ENCODE assay signal across 17 cellular contexts in genomic region chr5:75340714-75341478, GRCh38. TPM values are rescaled to one million over a fixed set of nuclear protein-coding genes. Genes with fewer than 3 reads are reported as not detected.
DNase-seq lines count a peak whose midpoint lies in the region; ATAC-seq and TF ChIP-seq lines count a peak whose summit lies in the region.
"Had no signal": no experiment of that assay in that cellular context is flagged by ENCODE, and none has a peak within 500 bp of the region (broad histone marks: within the 10 kb centered on the region; RNA-seq: fewer than 3 reads in every experiment).

No MANE protein-coding gene starts in this region.

- H3K4me3 Mint-ChIP-seq in MCF 10A (ENCODE audit: unreplicated experiment): peak overlapping the region; percentile 60
- H3K4me3 Mint-ChIP-seq in glutamatergic neuron (ENCODE audit: unreplicated experiment): peak overlapping the region; percentile 94
- H3K4me3 Mint-ChIP-seq: T-cell had no signal

- CTCF ChIA-PET in MCF 10A (lab: Yijun Ruan, JAX): interaction anchor here (0.6 to 2.0 kb wide), 11 partner anchors 10 to 773 kb away, joined by 3 to 6 read pairs (median 4); no protein-coding TSS in a partner anchor

- H3K4me3 ChIP-seq in breast epithelium: no peak overlapping the region
- H3K4me3 ChIP-seq in RWPE2 (ENCODE audit: severe bottlenecking): no peak overlapping the region
- peak overlapping the region; percentile 93 for H3K4me3 ChIP-seq in smooth muscle cell
- H3K4me3 ChIP-seq: lung, MG63 had no signal

- TF ChIP-seq CTCF in MCF 10A (IDR thresholded peaks at IDR 0.05; ENCODE audit: unreplicated experiment): no peak
- TF ChIP-seq CTCF in breast epithelium (IDR thresholded peaks at IDR 0.05): no peak
- no peak for TF ChIP-seq CTCF in RWPE2 (IDR thresholded peaks at IDR 0.05; ENCODE audit: poor library complexity, severe bottlenecking)
- TF ChIP-seq CTCF in glutamatergic neuron (IDR thresholded peaks at IDR 0.05; ENCODE audit: partially characterized antibody, unreplicated experiment): no peak
- no peak for TF ChIP-seq CTCF in smooth muscle cell (IDR thresholded peaks at IDR 0.05; ENCODE audit: borderline replicate concordance, insufficient read depth, poor library complexity, severe bottlenecking)

- H2AFZ ChIP-seq in smooth muscle cell (ENCODE audit: low read depth): no peak overlapping the region

- POLR2A ChIA-PET in MCF 10A (lab: Yijun Ruan, JAX): interaction anchor here (0.5 to 6.0 kb wide), 23 partner anchors 10 to 1668 kb away, joined by 3 to 124 read pairs (median 4); partner anchors contain the start of genes ANKRD31, CERT1, GFM2 and NSA2

- H3K27ac ChIP-seq in breast epithelium (no peak overlapping the region), RWPE2 (ENCODE audit: poor library complexity, severe bottlenecking) (peak overlapping the region; percentile 86), smooth muscle cell (ENCODE audit: low read depth) (peak overlapping the region; percentile 47)
- H3K27ac ChIP-seq: brain microvascular endothelial cell, HL-60 had no signal

- H3K27ac Mint-ChIP-seq in MCF 10A (ENCODE audit: low read depth, unreplicated experiment): peak overlapping the region; percentile 54
- peak overlapping the region; percentile 0 for H3K27ac Mint-ChIP-seq in glutamatergic neuron (ENCODE audit: unreplicated experiment)

- 51% methylated on average over 3 of the region's 3 CpGs for WGBS in smooth muscle cell (ENCODE audit: low lambda C conversion rate)

- no peaks in the 10 kb centered on the region for H3K27me3 ChIP-seq in breast epithelium
- H3K27me3 ChIP-seq in RWPE2 (ENCODE audit: insufficient read depth, poor library complexity, severe bottlenecking): no peaks in the 10 kb centered on the region
- no peaks in the 10 kb centered on the region for H3K27me3 ChIP-seq in smooth muscle cell (ENCODE audit: low read depth)
- H3K27me3 ChIP-seq: brain microvascular endothelial cell, MG63 had no signal

- intact Hi-C loops in MCF 10A (cut with micrococcal nuclease): no loop called here
- intact Hi-C loops in breast epithelium (cut with DNase I; ENCODE audit: low total_unique reads): no loop called here

- H3K36me3 Mint-ChIP-seq in MCF 10A (ENCODE audit: insufficient read depth, unreplicated experiment): peaks cover 43% of the 10 kb centered on the region
- peaks cover 5% of the 10 kb centered on the region for H3K36me3 Mint-ChIP-seq in glutamatergic neuron (ENCODE audit: unreplicated experiment)

- no TSS peak for BruUV-seq in MCF 10A (replicated peaks; lab: Mats Ljungman, UMichigan)

- no peaks in the 10 kb centered on the region for H3K9me3 Mint-ChIP-seq in MCF 10A (ENCODE audit: unreplicated experiment)
- peaks cover 3% of the 10 kb centered on the region for H3K9me3 Mint-ChIP-seq in glutamatergic neuron (ENCODE audit: unreplicated experiment)
- H3K9me3 Mint-ChIP-seq: T-cell had no signal

- peaks cover 3% of the 10 kb centered on the region for H3F3A ChIP-seq in smooth muscle cell (ENCODE audit: low read depth)

- no peak overlapping the region for H3K9ac ChIP-seq in smooth muscle cell (ENCODE audit: low read depth)

- H3K27me3 Mint-ChIP-seq in MCF 10A (ENCODE audit: insufficient read depth, unreplicated experiment) (no peaks in the 10 kb centered on the region), glutamatergic neuron (ENCODE audit: unreplicated experiment) (peaks cover 11% of the 10 kb centered on the region)
- H3K27me3 Mint-ChIP-seq: T-cell had no signal

- peaks cover 84% of the 10 kb centered on the region for H4K20me1 ChIP-seq in smooth muscle cell (ENCODE audit: low read depth)

- ATAC-seq in RWPE2 (ENCODE audit: low read depth) (peak; percentile 42), HG03565 (IDR thresholded peaks at IDR 0.05; ENCODE audit: unreplicated experiment) (no peak)
- ATAC-seq: T-cell had no signal

- peaks cover 0 to 6% of the 10 kb centered on the region in 2 donors for H3K4me1 ChIP-seq in breast epithelium
- H3K4me1 ChIP-seq in RWPE2 (ENCODE audit: insufficient read depth, poor library complexity, severe bottlenecking): peaks cover 36% of the 10 kb centered on the region
- peaks cover 29% of the 10 kb centered on the region for H3K4me1 ChIP-seq in smooth muscle cell (ENCODE audit: low read depth)

- TF ChIP-seq POLR2A in breast epithelium (IDR thresholded peaks at IDR 0.05): no peak

- no peaks in the 10 kb centered on the region for H3K9me3 ChIP-seq in breast epithelium
- H3K9me3 ChIP-seq in RWPE2 (ENCODE audit: severe bottlenecking): no peaks in the 10 kb centered on the region
- H3K9me3 ChIP-seq in smooth muscle cell (replicated peaks; ENCODE audit: low read depth): no peaks in the 10 kb centered on the region
- H3K9me3 ChIP-seq: MG63 had no signal

- H3K79me2 ChIP-seq in smooth muscle cell (ENCODE audit: low read depth): peaks cover 87% of the 10 kb centered on the region

- no peaks in the 10 kb centered on the region for H3K36me3 ChIP-seq in breast epithelium
- H3K36me3 ChIP-seq in RWPE2 (ENCODE audit: low read depth): peaks cover 74% of the 10 kb centered on the region
- peaks cover 16% of the 10 kb centered on the region for H3K36me3 ChIP-seq in smooth muscle cell (ENCODE audit: low read depth)

- peak overlapping the region; percentile 86 for H3K4me2 ChIP-seq in smooth muscle cell

- peaks cover 37% of the 10 kb centered on the region for H3K4me1 Mint-ChIP-seq in MCF 10A (ENCODE audit: insufficient read depth, unreplicated experiment)
- peaks cover 18% of the 10 kb centered on the region for H3K4me1 Mint-ChIP-seq in glutamatergic neuron (ENCODE audit: low read depth, unreplicated experiment)

- DNase-seq in MCF 10A (ENCODE audit: unreplicated experiment) (peak; percentile 82), breast epithelium (ENCODE audit: low spot score in 2 of 2) (no peak), RWPE2 (ENCODE audit: low spot score) (no peak), glutamatergic neuron (no peak), smooth muscle cell (lab: John Stamatoyannopoulos, UW; ENCODE audit: unreplicated experiment) (no peak), T-helper 1 cell (no peak)
- DNase-seq in activated CD4-positive, alpha-beta T cell treated with anti-CD3 and anti-CD28 coated beads for 48 hours: no peak
- DNase-seq: activated CD4-positive, alpha-beta T cell treated with anti-CD3 and anti-CD28 coated beads for 4 hours; brain microvascular endothelial cell; DMS 273 treated with DMSO at 0.1 percent for 48 hours; GOT3; MG63; stimulated activated CD4-positive, alpha-beta T cell treated with anti-CD3 and anti-CD28 coated beads, Interleukin-1b, Interleukin-23, amount 100 ng/mL, for 48 hours; T-cell had no signal

RNA-seq across cellular contexts. Expression of gene HMGCR, which starts 3.9 kb away (rescaled TPM):
- total RNA-seq in MCF 10A (2022) (47.7 and 59.9 TPM in 2 replicates), breast epithelium (10 to 100 TPM; 12.8 to 34.0 (median 16.5) TPM), glutamatergic neuron (ENCODE audit: unreplicated experiment) (362 TPM), smooth muscle cell (160 and 185 TPM in 2 replicates)
- 43.6 and 72.3 TPM in 2 replicates for polyA plus RNA-seq in smooth muscle cell

Comparison
In these comparisons a context has a peak if more than half of its experiments do, and no peak if none do; other contexts are left out.
1. H3K27ac ChIP-seq: peak in RWPE2 (single experiment) and smooth muscle cell (single experiment); none in breast epithelium (0 of 2).